In genomic region chr12:42090899-42091298, GRCh38 we compare ENCODE assay signal across 17 cellular contexts. TPM values are rescaled to one million over a fixed set of nuclear protein-coding genes. Genes with fewer than 3 reads are reported as not detected.
DNase-seq lines count a peak whose midpoint lies in the region; ATAC-seq and TF ChIP-seq lines count a peak whose summit lies in the region.
"Had no signal": no experiment of that assay in that cellular context is flagged by ENCODE, and none has a peak within 500 bp of the region (broad histone marks: within the 10 kb centered on the region; RNA-seq: fewer than 3 reads in every experiment).

No MANE protein-coding gene starts in this region.

- H3K9me3 ChIP-seq in endodermal cell (ENCODE audit: control insufficient read depth, low read length) (no peaks in the 10 kb centered on the region), aorta (ENCODE audit: control insufficient read depth, low read length) (no peaks in the 10 kb centered on the region), gastroesophageal sphincter (no peaks in the 10 kb centered on the region)
- H3K9me3 ChIP-seq: psoas muscle, stomach had no signal

- H3K4me3 ChIP-seq in BJ (ENCODE audit: low read depth, low read length) (no peak overlapping the region), endodermal cell (ENCODE audit: low read length) (no peak overlapping the region), aorta (ENCODE audit: low read length in 2 of 2) (no peak overlapping the region), gastroesophageal sphincter (no peak overlapping the region)
- H3K4me3 ChIP-seq: psoas muscle, stomach had no signal

- POLR2A ChIA-PET in BJ (lab: Charles Lee): no interaction called here

- H3K9ac ChIP-seq in endodermal cell (ENCODE audit: extremely low read depth, low read length, poor library complexity, severe bottlenecking): no peak overlapping the region

- CTCF ChIA-PET in BJ (lab: Yijun Ruan, JAX): interaction anchor here (0.5 to 0.6 kb wide), 2 partner anchors 15 to 1635 kb away, joined by 3 to 4 read pairs; no protein-coding TSS in a partner anchor

- no peak for TF ChIP-seq EP300 in gastroesophageal sphincter (IDR thresholded peaks at IDR 0.05)

- H3K4me1 ChIP-seq in endodermal cell (ENCODE audit: control insufficient read depth, insufficient read depth, low read length): no peaks in the 10 kb centered on the region
- H3K4me1 ChIP-seq in aorta (ENCODE audit: control insufficient read depth in 1 of 2, insufficient read depth in 2 of 2, low read length in 2 of 2): peaks cover 0 to 3% of the 10 kb centered on the region in 2 donors
- peaks cover 0 to 22% (median 0%) of the 10 kb centered on the region in 3 donors for H3K4me1 ChIP-seq in gastroesophageal sphincter
- H3K4me1 ChIP-seq: psoas muscle had no signal

- H3K27me3 Mint-ChIP-seq in endodermal cell (ENCODE audit: insufficient read depth): no peaks in the 10 kb centered on the region
- H3K27me3 Mint-ChIP-seq: activated naive CD8-positive, alpha-beta T cell treated with anti-CD3 and anti-CD28 coated beads for 36 hours; CD4-positive, alpha-beta T cell had no signal

- ATAC-seq in aorta (ENCODE audit: low FRiP score): no peak
- ATAC-seq in gastroesophageal sphincter: no peak
- ATAC-seq: Panc1, psoas muscle had no signal

- intact Hi-C loops in aorta (cut with DNase I): no loop called here

- H3K4me1 Mint-ChIP-seq in endodermal cell: no peaks in the 10 kb centered on the region

- H3K27ac Mint-ChIP-seq in endodermal cell: no peak overlapping the region
- H3K27ac Mint-ChIP-seq: activated naive CD8-positive, alpha-beta T cell treated with anti-CD3 and anti-CD28 coated beads for 36 hours; CD4-positive, alpha-beta T cell had no signal

- DNase-seq in BJ (ENCODE audit: low read depth): peak; percentile 19
- DNase-seq in NCI-H226: peak; percentile 75
- no peak for DNase-seq in endodermal cell
- peak; percentile 45 to 82 for DNase-seq in lung microvascular endothelial cell (ENCODE audit: low read depth in 2 of 2)
- DNase-seq in NCI-H774 (lab: John Stamatoyannopoulos, UW): no peak
- DNase-seq in NCI-H1694 treated with DMSO at 0.1 percent for 48 hours (lab: John Stamatoyannopoulos, UW): no peak
- DNase-seq in aorta: no peak
- DNase-seq: activated naive CD8-positive, alpha-beta T cell treated with anti-CD3 and anti-CD28 coated beads for 36 hours; CD4-positive, alpha-beta T cell; hippocampal formation; NCI-H345; psoas muscle; stimulated activated CD4-positive, alpha-beta T cell treated with anti-CD3 and anti-CD28 coated beads, Interleukin-4, amount 100 ng/mL, for 24 hours; stomach had no signal

- TF ChIP-seq CTCF in BJ (IDR thresholded peaks at IDR 0.05; ENCODE audit: insufficient read depth, low read depth, low read length) (no peak), endodermal cell (conservative IDR thresholded peaks at IDR 0.05) (no peak), gastroesophageal sphincter (IDR thresholded peaks at IDR 0.05) (no peak)

- no peaks in the 10 kb centered on the region for H3K9me3 Mint-ChIP-seq in endodermal cell
- H3K9me3 Mint-ChIP-seq: activated naive CD8-positive, alpha-beta T cell treated with anti-CD3 and anti-CD28 coated beads for 36 hours; CD4-positive, alpha-beta T cell had no signal

- H3K27me3 ChIP-seq in BJ (ENCODE audit: control insufficient read depth, insufficient read depth, low read length) (no peaks in the 10 kb centered on the region), endodermal cell (ENCODE audit: control insufficient read depth, insufficient read depth, low read length, poor library complexity, severe bottlenecking) (no peaks in the 10 kb centered on the region), aorta (ENCODE audit: control insufficient read depth in 1 of 2, insufficient read depth in 2 of 2, low read length in 1 of 2) (no peaks in the 10 kb centered on the region), gastroesophageal sphincter (no peaks in the 10 kb centered on the region)
- H3K27me3 ChIP-seq: stomach had no signal

- no peaks in the 10 kb centered on the region for H3K36me3 ChIP-seq in BJ (ENCODE audit: control insufficient read depth, insufficient read depth, low read length)
- peaks cover 27% of the 10 kb centered on the region for H3K36me3 ChIP-seq in endodermal cell (ENCODE audit: control insufficient read depth, insufficient read depth, low read length)
- no peaks in the 10 kb centered on the region for H3K36me3 ChIP-seq in aorta (ENCODE audit: control insufficient read depth in 1 of 2, insufficient read depth in 2 of 2, low read length in 1 of 2)
- peaks cover 0 to 17% of the 10 kb centered on the region in 2 donors for H3K36me3 ChIP-seq in gastroesophageal sphincter

- H3K36me3 Mint-ChIP-seq in endodermal cell (ENCODE audit: low read depth): peaks cover 11% of the 10 kb centered on the region

- H3K27ac ChIP-seq in endodermal cell (ENCODE audit: low read depth, low read length) (peak overlapping the region; percentile 73), aorta (ENCODE audit: low read depth in 1 of 2, low read length in 2 of 2) (no peak overlapping the region), gastroesophageal sphincter (no peak overlapping the region)
- H3K27ac ChIP-seq: HL-60, psoas muscle, stomach had no signal

- TF ChIP-seq POLR2A in gastroesophageal sphincter (IDR thresholded peaks at IDR 0.05): no peak

- H3K4me3 Mint-ChIP-seq in endodermal cell: no peak overlapping the region
- H3K4me3 Mint-ChIP-seq: activated naive CD8-positive, alpha-beta T cell treated with anti-CD3 and anti-CD28 coated beads for 36 hours; CD4-positive, alpha-beta T cell had no signal

RNA-seq across cellular contexts. Expression of gene GXYLT1, which starts 53.8 kb away (rescaled TPM):
- polyA plus RNA-seq in BJ (2011; rRNA removed): 3.8 and 8.5 TPM in 2 replicates
- polyA minus RNA-seq in BJ (2011; rRNA and poly(A)+ RNA removed): 2.2 and 2.6 TPM in 2 replicates
- 10 to 100 TPM; 29.2 to 36.6 TPM for total RNA-seq in endodermal cell
- 16.2 TPM for polyA plus RNA-seq in endodermal cell (2013, experiment 1 of 2)
- 17.7 TPM for polyA plus RNA-seq in endodermal cell (2013, experiment 2 of 2)
- 11.3 and 12.0 TPM in 2 replicates for total RNA-seq in lung microvascular endothelial cell
- total RNA-seq in aorta: 10 to 100 TPM; 11.1 to 13.5 TPM
- 1 to 10 TPM; 1.9 to 3.0 TPM for polyA plus RNA-seq in aorta
- 10 to 100 TPM in 1 of 4 donors, 1 to 10 TPM in 3; 6.9 to 11.6 (median 8.3) TPM for total RNA-seq in gastroesophageal sphincter

Comparison
In these comparisons a context has a peak if more than half of its experiments do, and no peak if none do; other contexts are left out.
1. DNase-seq: peak in BJ (single experiment), NCI-H226 (single experiment) and lung microvascular endothelial cell (2 of 2); none in endodermal cell (single experiment), NCI-H774 (single experiment), NCI-H1694 treated with DMSO at 0.1 percent for 48 hours (single experiment) and aorta (0 of 2).